ENCODE assay signal across 10 cellular contexts in genomic region chr7:131218727-131219128, GRCh38.
DNase-seq lines count a peak whose midpoint lies in the region; ATAC-seq and TF ChIP-seq lines count a peak whose summit lies in the region.
"Had no signal": no experiment of that assay in that cellular context is flagged by ENCODE, and none has a peak within 500 bp of the region (broad histone marks: within the 10 kb centered on the region; RNA-seq: fewer than 3 reads in every experiment).

No MANE protein-coding gene starts in this region.

- H3K27ac Mint-ChIP-seq in WTC11: peak overlapping the region; percentile 67
- no peak overlapping the region for H3K27ac Mint-ChIP-seq in stimulated activated effector memory CD8-positive, alpha-beta T cell treated with anti-CD3 and anti-CD28 coated beads, Interleukin-12 subunit alpha, Interleukin-12 subunit beta, amount 100 ng/mL, for 72 hours

- POLR2A ChIA-PET in WTC11 (lab: Charles Lee): no interaction called here

- no peaks in the 10 kb centered on the region for H3K36me3 Mint-ChIP-seq in WTC11
- H3K36me3 Mint-ChIP-seq in stimulated activated effector memory CD8-positive, alpha-beta T cell treated with anti-CD3 and anti-CD28 coated beads, Interleukin-12 subunit alpha, Interleukin-12 subunit beta, amount 100 ng/mL, for 72 hours: no peaks in the 10 kb centered on the region

- no peaks in the 10 kb centered on the region for H3K27me3 Mint-ChIP-seq in WTC11 (ENCODE audit: low read depth)

- DNase-seq in WTC11 (ENCODE audit: low spot score) (no peak), OCI-M2 (lab: John Stamatoyannopoulos, UW; ENCODE audit: unreplicated experiment) (no peak), NCI-H1930 (lab: John Stamatoyannopoulos, UW) (no peak), GM10266 (ENCODE audit: extremely low spot score) (no peak), NCI-H1417 treated with DMSO at 0.1 percent for 48 hours (lab: John Stamatoyannopoulos, UW) (no peak)
- DNase-seq in stimulated activated effector memory CD8-positive, alpha-beta T cell treated with anti-CD3 and anti-CD28 coated beads, Interleukin-12 subunit alpha, Interleukin-12 subunit beta, amount 100 ng/mL, for 72 hours (ENCODE audit: low spot score in 2 of 2): no peak
- DNase-seq: activated CD4-positive, alpha-beta T cell treated with anti-CD3 and anti-CD28 coated beads, Interleukin-2, amount 50 U/mL, for 1 hour; NCI-H774 had no signal

- ATAC-seq in GM18909 (IDR thresholded peaks at IDR 0.05; ENCODE audit: poor library complexity, unreplicated experiment): peak; percentile 79
- ATAC-seq in HG02973 (IDR thresholded peaks at IDR 0.05; ENCODE audit: unreplicated experiment): peak; percentile 48
- no peak for ATAC-seq in WTC11
- ATAC-seq in stimulated activated effector memory CD8-positive, alpha-beta T cell treated with anti-CD3 and anti-CD28 coated beads, Interleukin-12 subunit alpha, Interleukin-12 subunit beta, amount 100 ng/mL, for 72 hours: peak; percentile 72

- H3K9me3 Mint-ChIP-seq in WTC11: peaks cover 9% of the 10 kb centered on the region
- H3K9me3 Mint-ChIP-seq in stimulated activated effector memory CD8-positive, alpha-beta T cell treated with anti-CD3 and anti-CD28 coated beads, Interleukin-12 subunit alpha, Interleukin-12 subunit beta, amount 100 ng/mL, for 72 hours: no peaks in the 10 kb centered on the region

- TF ChIP-seq CTCF in WTC11 (IDR thresholded peaks at IDR 0.05): no peak
- no peak for TF ChIP-seq CTCF in GM10266 (IDR thresholded peaks at IDR 0.05; ENCODE audit: control insufficient read depth, insufficient read depth, low read depth, missing control alignments)

- CTCF ChIA-PET in WTC11 (lab: Charles Lee): no interaction called here

- no peak overlapping the region for H3K4me3 Mint-ChIP-seq in WTC11
- no peak overlapping the region for H3K4me3 Mint-ChIP-seq in stimulated activated effector memory CD8-positive, alpha-beta T cell treated with anti-CD3 and anti-CD28 coated beads, Interleukin-12 subunit alpha, Interleukin-12 subunit beta, amount 100 ng/mL, for 72 hours

- peaks cover 40% of the 10 kb centered on the region for H3K4me1 Mint-ChIP-seq in WTC11
- H3K4me1 Mint-ChIP-seq in stimulated activated effector memory CD8-positive, alpha-beta T cell treated with anti-CD3 and anti-CD28 coated beads, Interleukin-12 subunit alpha, Interleukin-12 subunit beta, amount 100 ng/mL, for 72 hours: peaks cover 12% of the 10 kb centered on the region

TF ChIP-seq in WTC11, 78 proteins besides CTCF, POLR2A, EP300 and RAD21:
- no peak for TF ChIP-seq PRDM15 (CRISPR knock-in tag; IDR thresholded peaks at IDR 0.05)
